In the genomic region with DNA sequence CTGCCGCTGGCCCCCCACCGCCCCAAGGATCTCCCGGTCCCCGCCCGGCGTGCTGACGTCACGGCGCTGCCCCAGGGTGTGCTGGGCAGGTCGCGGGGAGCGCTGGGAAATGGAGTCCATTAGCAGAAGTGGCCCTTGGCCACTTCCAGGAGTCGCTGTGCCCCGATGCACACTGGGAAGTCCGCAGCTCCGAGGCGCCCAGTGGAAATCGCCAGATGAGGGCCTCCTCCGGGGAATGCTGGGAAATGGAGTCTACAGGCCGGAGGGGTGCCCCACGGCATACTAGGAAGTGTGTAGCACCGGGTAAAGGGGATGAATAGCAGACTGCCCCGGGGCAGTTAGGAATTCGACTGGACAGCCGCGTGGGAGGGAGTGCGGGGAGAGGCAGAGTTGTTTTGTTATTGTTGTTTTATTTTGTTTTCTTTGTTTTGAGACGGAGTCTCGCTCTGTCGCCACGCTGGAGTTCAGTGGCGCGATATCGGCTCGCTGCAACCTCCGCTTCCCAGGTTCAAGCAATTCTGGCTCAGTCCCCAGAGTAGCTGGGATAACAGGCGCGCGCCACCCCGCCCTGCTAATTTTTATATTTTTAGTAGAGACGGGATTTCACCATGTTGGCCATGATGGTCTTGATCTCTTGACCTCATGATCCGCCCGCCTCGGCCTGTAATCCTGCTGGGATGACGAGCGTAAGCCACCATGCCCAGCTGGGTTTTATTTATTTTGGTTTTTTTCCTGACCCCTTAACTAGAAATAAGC, we compare ENCODE assay signal across 1 cellular context.
TF ChIP-seq lines count a peak whose summit lies in the region.

A gene (minus strand): TSS at position 2 of the 756 bp plus-strand sequence. CDS start 94 bp downstream, outside the sequence.

TF ChIP-seq in K562, 482 proteins besides CTCF, POLR2A, EP300 and RAD21 (continued from another document and continues in another):
- TF ChIP-seq, protein P1, sequence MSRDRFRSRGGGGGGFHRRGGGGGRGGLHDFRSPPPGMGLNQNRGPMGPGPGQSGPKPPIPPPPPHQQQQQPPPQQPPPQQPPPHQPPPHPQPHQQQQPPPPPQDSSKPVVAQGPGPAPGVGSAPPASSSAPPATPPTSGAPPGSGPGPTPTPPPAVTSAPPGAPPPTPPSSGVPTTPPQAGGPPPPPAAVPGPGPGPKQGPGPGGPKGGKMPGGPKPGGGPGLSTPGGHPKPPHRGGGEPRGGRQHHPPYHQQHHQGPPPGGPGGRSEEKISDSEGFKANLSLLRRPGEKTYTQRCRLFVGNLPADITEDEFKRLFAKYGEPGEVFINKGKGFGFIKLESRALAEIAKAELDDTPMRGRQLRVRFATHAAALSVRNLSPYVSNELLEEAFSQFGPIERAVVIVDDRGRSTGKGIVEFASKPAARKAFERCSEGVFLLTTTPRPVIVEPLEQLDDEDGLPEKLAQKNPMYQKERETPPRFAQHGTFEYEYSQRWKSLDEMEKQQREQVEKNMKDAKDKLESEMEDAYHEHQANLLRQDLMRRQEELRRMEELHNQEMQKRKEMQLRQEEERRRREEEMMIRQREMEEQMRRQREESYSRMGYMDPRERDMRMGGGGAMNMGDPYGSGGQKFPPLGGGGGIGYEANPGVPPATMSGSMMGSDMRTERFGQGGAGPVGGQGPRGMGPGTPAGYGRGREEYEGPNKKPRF (IDR thresholded peaks at IDR 0.05; ENCODE audit: low read depth, low read length): no peak
- no peak for TF ChIP-seq XRCC4 (IDR thresholded peaks at IDR 0.05; ENCODE audit: extremely low read depth, insufficient read depth, insufficient read length)
- no peak for TF ChIP-seq ZNF165 (CRISPR knock-in tag; IDR thresholded peaks at IDR 0.05; ENCODE audit: borderline replicate concordance)
- TF ChIP-seq E2F3 (CRISPR knock-in tag; IDR thresholded peaks at IDR 0.05): no peak
- TF ChIP-seq NCOA4 (IDR thresholded peaks at IDR 0.05; ENCODE audit: partially characterized antibody): no peak
- no peak for TF ChIP-seq ZNF79 (CRISPR knock-in tag; IDR thresholded peaks at IDR 0.05; ENCODE audit: low read depth)
- TF ChIP-seq, protein P2, sequence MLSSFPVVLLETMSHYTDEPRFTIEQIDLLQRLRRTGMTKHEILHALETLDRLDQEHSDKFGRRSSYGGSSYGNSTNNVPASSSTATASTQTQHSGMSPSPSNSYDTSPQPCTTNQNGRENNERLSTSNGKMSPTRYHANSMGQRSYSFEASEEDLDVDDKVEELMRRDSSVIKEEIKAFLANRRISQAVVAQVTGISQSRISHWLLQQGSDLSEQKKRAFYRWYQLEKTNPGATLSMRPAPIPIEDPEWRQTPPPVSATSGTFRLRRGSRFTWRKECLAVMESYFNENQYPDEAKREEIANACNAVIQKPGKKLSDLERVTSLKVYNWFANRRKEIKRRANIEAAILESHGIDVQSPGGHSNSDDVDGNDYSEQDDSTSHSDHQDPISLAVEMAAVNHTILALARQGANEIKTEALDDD (IDR thresholded peaks at IDR 0.05): no peak
- TF ChIP-seq HDGF (IDR thresholded peaks at IDR 0.05): peak; percentile 56; the same call in 1 of the 2 replicates
- TF ChIP-seq POLR2AphosphoS2 (IDR thresholded peaks at IDR 0.05; ENCODE audit: low read length): no peak
- TF ChIP-seq ZSCAN29 (IDR thresholded peaks at IDR 0.05): no peak
- TF ChIP-seq, protein P3, sequence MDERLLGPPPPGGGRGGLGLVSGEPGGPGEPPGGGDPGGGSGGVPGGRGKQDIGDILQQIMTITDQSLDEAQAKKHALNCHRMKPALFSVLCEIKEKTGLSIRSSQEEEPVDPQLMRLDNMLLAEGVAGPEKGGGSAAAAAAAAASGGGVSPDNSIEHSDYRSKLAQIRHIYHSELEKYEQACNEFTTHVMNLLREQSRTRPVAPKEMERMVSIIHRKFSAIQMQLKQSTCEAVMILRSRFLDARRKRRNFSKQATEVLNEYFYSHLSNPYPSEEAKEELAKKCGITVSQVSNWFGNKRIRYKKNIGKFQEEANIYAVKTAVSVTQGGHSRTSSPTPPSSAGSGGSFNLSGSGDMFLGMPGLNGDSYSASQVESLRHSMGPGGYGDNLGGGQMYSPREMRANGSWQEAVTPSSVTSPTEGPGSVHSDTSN (CRISPR knock-in tag; IDR thresholded peaks at IDR 0.05; ENCODE audit: low read depth): no peak
- TF ChIP-seq, protein P3 (tag; conservative IDR thresholded peaks at IDR 0.05; ENCODE audit: low read depth): no peak
- peak; percentile 86 for TF ChIP-seq ATF7 (IDR thresholded peaks at IDR 0.05)
- TF ChIP-seq COPS2 (conservative IDR thresholded peaks at IDR 0.05): no peak
- peak; percentile 75; the same call in 1 of the 2 replicates for TF ChIP-seq ZNF589 (CRISPR knock-in tag; IDR thresholded peaks at IDR 0.05; ENCODE audit: low read depth)
- TF ChIP-seq, protein P4, sequence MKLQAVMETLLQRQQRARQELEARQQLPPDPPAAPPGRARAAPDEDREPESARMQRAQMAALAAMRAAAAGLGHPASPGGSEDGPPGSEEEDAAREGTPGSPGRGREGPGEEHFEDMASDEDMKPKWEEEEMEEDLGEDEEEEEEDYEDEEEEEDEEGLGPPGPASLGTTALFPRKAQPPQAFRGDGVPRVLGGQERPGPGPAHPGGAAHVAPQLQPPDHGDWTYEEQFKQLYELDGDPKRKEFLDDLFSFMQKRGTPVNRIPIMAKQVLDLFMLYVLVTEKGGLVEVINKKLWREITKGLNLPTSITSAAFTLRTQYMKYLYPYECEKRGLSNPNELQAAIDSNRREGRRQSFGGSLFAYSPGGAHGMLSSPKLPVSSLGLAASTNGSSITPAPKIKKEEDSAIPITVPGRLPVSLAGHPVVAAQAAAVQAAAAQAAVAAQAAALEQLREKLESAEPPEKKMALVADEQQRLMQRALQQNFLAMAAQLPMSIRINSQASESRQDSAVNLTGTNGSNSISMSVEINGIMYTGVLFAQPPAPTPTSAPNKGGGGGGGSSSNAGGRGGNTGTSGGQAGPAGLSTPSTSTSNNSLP (IDR thresholded peaks at IDR 0.05; ENCODE audit: borderline replicate concordance, low read depth, low read length): no peak
- TF ChIP-seq ZNF507 (tag; conservative IDR thresholded peaks at IDR 0.05): no peak
- no peak for TF ChIP-seq ZNF124 (CRISPR knock-in tag; IDR thresholded peaks at IDR 0.05)
- no peak for TF ChIP-seq MCM3 (IDR thresholded peaks at IDR 0.05)
- no peak; the same call in 1 of the 2 replicates for TF ChIP-seq SP1 (CRISPR knock-in tag; IDR thresholded peaks at IDR 0.05)
- TF ChIP-seq MTA2 (IDR thresholded peaks at IDR 0.05; ENCODE audit: low read depth): no peak
- peak; percentile 25; the same call in 1 of the 2 replicates for TF ChIP-seq MIER1 (IDR thresholded peaks at IDR 0.05; ENCODE audit: low read depth)
- TF ChIP-seq ZNF586 (CRISPR knock-in tag; conservative IDR thresholded peaks at IDR 0.05): no peak
- TF ChIP-seq, protein P5, sequence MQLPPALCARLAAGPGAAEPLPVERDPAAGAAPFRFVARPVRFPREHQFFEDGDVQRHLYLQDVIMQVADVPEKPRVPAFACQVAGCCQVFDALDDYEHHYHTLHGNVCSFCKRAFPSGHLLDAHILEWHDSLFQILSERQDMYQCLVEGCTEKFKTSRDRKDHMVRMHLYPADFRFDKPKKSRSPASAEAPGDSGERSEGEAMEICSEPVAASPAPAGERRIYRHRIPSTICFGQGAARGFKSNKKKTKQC (CRISPR knock-in tag; IDR thresholded peaks at IDR 0.05): 0 out of 2 replicates have a peak, but pooled peaks have one; percentile 31
- TF ChIP-seq YBX1 (IDR thresholded peaks at IDR 0.05): no peak
- TF ChIP-seq PRMT5 (CRISPR knock-in tag; IDR thresholded peaks at IDR 0.05): no peak
- TF ChIP-seq PHTF2 (CRISPR knock-in tag; IDR thresholded peaks at IDR 0.05): no peak
- TF ChIP-seq, protein P6, sequence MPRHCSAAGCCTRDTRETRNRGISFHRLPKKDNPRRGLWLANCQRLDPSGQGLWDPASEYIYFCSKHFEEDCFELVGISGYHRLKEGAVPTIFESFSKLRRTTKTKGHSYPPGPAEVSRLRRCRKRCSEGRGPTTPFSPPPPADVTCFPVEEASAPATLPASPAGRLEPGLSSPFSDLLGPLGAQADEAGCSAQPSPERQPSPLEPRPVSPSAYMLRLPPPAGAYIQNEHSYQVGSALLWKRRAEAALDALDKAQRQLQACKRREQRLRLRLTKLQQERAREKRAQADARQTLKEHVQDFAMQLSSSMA (CRISPR knock-in tag; IDR thresholded peaks at IDR 0.05): no peak
- TF ChIP-seq XRCC3 (IDR thresholded peaks at IDR 0.05): no peak
- TF ChIP-seq NFIC (IDR thresholded peaks at IDR 0.05): no peak; the same call in 1 of the 2 replicates
- TF ChIP-seq ZNF184 (CRISPR knock-in tag; IDR thresholded peaks at IDR 0.05): no peak
- TF ChIP-seq, protein P7, sequence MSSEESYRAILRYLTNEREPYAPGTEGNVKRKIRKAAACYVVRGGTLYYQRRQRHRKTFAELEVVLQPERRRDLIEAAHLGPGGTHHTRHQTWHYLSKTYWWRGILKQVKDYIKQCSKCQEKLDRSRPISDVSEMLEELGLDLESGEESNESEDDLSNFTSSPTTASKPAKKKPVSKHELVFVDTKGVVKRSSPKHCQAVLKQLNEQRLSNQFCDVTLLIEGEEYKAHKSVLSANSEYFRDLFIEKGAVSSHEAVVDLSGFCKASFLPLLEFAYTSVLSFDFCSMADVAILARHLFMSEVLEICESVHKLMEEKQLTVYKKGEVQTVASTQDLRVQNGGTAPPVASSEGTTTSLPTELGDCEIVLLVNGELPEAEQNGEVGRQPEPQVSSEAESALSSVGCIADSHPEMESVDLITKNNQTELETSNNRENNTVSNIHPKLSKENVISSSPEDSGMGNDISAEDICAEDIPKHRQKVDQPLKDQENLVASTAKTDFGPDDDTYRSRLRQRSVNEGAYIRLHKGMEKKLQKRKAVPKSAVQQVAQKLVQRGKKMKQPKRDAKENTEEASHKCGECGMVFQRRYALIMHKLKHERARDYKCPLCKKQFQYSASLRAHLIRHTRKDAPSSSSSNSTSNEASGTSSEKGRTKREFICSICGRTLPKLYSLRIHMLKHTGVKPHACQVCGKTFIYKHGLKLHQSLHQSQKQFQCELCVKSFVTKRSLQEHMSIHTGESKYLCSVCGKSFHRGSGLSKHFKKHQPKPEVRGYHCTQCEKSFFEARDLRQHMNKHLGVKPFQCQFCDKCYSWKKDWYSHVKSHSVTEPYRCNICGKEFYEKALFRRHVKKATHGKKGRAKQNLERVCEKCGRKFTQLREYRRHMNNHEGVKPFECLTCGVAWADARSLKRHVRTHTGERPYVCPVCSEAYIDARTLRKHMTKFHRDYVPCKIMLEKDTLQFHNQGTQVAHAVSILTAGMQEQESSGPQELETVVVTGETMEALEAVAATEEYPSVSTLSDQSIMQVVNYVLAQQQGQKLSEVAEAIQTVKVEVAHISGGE (CRISPR knock-in tag; IDR thresholded peaks at IDR 0.05): peak in 1 of 3 experiments; percentile 87; a peak in 2 of 6 replicates
- TF ChIP-seq MAFG (tag; conservative IDR thresholded peaks at IDR 0.05): no peak
- TF ChIP-seq, protein P8, sequence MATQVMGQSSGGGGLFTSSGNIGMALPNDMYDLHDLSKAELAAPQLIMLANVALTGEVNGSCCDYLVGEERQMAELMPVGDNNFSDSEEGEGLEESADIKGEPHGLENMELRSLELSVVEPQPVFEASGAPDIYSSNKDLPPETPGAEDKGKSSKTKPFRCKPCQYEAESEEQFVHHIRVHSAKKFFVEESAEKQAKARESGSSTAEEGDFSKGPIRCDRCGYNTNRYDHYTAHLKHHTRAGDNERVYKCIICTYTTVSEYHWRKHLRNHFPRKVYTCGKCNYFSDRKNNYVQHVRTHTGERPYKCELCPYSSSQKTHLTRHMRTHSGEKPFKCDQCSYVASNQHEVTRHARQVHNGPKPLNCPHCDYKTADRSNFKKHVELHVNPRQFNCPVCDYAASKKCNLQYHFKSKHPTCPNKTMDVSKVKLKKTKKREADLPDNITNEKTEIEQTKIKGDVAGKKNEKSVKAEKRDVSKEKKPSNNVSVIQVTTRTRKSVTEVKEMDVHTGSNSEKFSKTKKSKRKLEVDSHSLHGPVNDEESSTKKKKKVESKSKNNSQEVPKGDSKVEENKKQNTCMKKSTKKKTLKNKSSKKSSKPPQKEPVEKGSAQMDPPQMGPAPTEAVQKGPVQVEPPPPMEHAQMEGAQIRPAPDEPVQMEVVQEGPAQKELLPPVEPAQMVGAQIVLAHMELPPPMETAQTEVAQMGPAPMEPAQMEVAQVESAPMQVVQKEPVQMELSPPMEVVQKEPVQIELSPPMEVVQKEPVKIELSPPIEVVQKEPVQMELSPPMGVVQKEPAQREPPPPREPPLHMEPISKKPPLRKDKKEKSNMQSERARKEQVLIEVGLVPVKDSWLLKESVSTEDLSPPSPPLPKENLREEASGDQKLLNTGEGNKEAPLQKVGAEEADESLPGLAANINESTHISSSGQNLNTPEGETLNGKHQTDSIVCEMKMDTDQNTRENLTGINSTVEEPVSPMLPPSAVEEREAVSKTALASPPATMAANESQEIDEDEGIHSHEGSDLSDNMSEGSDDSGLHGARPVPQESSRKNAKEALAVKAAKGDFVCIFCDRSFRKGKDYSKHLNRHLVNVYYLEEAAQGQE (CRISPR knock-in tag; IDR thresholded peaks at IDR 0.05; ENCODE audit: low read depth): 0 out of 2 replicates have a peak, but pooled peaks have one; percentile 68
- no peak for TF ChIP-seq POLR3A (IDR thresholded peaks at IDR 0.05; ENCODE audit: borderline replicate concordance, extremely low read depth, insufficient read depth, insufficient read length)
- TF ChIP-seq HEY1 (CRISPR knock-in tag; IDR thresholded peaks at IDR 0.05; ENCODE audit: borderline replicate concordance): no peak
